1 cellular context compared by ENCODE assay signal in the genomic region with DNA sequence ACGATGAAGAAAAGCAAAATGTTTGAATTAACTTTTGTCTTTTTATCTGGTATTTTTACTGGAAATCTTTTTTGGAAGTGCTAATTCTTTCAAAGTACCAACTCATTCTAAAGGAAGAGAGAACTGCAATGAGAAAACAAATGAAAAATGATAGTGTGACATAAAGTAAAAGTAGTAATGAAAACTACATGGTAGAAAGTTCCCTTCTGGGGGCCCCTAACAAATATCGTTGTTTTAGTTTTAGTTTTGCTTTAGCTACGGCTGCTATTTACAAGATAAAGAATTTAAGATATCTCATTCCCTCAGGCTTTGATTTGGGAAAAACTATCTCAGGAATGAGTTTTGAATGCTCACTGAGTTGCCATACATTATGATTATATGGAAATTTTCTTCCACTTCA.
TF ChIP-seq lines count a peak whose summit lies in the region.

No MANE protein-coding gene starts in this region.

TF ChIP-seq in GM23338, 12 proteins besides CTCF, POLR2A, EP300 and RAD21 (continued from another document):
- TF ChIP-seq, protein P1, sequence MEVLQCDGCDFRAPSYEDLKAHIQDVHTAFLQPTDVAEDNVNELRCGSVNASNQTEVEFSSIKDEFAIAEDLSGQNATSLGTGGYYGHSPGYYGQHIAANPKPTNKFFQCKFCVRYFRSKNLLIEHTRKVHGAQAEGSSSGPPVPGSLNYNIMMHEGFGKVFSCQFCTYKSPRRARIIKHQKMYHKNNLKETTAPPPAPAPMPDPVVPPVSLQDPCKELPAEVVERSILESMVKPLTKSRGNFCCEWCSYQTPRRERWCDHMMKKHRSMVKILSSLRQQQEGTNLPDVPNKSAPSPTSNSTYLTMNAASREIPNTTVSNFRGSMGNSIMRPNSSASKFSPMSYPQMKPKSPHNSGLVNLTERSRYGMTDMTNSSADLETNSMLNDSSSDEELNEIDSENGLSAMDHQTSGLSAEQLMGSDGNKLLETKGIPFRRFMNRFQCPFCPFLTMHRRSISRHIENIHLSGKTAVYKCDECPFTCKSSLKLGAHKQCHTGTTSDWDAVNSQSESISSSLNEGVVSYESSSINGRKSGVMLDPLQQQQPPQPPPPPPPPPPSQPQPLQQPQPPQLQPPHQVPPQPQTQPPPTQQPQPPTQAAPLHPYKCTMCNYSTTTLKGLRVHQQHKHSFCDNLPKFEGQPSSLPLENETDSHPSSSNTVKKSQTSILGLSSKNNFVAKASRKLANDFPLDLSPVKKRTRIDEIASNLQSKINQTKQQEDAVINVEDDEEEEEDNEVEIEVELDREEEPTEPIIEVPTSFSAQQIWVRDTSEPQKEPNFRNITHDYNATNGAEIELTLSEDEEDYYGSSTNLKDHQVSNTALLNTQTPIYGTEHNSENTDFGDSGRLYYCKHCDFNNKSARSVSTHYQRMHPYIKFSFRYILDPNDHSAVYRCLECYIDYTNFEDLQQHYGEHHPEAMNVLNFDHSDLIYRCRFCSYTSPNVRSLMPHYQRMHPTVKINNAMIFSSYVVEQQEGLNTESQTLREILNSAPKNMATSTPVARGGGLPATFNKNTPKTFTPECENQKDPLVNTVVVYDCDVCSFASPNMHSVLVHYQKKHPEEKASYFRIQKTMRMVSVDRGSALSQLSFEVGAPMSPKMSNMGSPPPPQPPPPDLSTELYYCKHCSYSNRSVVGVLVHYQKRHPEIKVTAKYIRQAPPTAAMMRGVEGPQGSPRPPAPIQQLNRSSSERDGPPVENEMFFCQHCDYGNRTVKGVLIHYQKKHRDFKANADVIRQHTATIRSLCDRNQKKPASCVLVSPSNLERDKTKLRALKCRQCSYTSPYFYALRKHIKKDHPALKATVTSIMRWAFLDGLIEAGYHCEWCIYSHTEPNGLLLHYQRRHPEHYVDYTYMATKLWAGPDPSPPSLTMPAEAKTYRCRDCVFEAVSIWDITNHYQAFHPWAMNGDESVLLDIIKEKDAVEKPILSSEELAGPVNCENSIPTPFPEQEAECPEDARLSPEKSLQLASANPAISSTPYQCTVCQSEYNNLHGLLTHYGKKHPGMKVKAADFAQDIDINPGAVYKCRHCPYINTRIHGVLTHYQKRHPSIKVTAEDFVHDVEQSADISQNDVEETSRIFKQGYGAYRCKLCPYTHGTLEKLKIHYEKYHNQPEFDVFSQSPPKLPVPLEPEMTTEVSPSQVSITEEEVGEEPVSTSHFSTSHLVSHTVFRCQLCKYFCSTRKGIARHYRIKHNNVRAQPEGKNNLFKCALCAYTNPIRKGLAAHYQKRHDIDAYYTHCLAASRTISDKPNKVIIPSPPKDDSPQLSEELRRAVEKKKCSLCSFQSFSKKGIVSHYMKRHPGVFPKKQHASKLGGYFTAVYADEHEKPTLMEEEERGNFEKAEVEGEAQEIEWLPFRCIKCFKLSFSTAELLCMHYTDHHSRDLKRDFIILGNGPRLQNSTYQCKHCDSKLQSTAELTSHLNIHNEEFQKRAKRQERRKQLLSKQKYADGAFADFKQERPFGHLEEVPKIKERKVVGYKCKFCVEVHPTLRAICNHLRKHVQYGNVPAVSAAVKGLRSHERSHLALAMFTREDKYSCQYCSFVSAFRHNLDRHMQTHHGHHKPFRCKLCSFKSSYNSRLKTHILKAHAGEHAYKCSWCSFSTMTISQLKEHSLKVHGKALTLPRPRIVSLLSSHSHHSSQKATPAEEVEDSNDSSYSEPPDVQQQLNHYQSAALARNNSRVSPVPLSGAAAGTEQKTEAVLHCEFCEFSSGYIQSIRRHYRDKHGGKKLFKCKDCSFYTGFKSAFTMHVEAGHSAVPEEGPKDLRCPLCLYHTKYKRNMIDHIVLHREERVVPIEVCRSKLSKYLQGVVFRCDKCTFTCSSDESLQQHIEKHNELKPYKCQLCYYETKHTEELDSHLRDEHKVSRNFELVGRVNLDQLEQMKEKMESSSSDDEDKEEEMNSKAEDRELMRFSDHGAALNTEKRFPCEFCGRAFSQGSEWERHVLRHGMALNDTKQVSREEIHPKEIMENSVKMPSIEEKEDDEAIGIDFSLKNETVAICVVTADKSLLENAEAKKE (CRISPR knock-in tag; IDR thresholded peaks at IDR 0.05) = no peak
- no peak for TF ChIP-seq POLR2AphosphoS5 (IDR thresholded peaks at IDR 0.05; ENCODE audit: low read depth)
- TF ChIP-seq STAT1 (IDR thresholded peaks at IDR 0.05; ENCODE audit: unreplicated experiment) = no peak
- TF ChIP-seq, protein P2, sequence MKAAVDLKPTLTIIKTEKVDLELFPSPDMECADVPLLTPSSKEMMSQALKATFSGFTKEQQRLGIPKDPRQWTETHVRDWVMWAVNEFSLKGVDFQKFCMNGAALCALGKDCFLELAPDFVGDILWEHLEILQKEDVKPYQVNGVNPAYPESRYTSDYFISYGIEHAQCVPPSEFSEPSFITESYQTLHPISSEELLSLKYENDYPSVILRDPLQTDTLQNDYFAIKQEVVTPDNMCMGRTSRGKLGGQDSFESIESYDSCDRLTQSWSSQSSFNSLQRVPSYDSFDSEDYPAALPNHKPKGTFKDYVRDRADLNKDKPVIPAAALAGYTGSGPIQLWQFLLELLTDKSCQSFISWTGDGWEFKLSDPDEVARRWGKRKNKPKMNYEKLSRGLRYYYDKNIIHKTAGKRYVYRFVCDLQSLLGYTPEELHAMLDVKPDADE (IDR thresholded peaks at IDR 0.05) = no peak
- TF ChIP-seq, protein P3, sequence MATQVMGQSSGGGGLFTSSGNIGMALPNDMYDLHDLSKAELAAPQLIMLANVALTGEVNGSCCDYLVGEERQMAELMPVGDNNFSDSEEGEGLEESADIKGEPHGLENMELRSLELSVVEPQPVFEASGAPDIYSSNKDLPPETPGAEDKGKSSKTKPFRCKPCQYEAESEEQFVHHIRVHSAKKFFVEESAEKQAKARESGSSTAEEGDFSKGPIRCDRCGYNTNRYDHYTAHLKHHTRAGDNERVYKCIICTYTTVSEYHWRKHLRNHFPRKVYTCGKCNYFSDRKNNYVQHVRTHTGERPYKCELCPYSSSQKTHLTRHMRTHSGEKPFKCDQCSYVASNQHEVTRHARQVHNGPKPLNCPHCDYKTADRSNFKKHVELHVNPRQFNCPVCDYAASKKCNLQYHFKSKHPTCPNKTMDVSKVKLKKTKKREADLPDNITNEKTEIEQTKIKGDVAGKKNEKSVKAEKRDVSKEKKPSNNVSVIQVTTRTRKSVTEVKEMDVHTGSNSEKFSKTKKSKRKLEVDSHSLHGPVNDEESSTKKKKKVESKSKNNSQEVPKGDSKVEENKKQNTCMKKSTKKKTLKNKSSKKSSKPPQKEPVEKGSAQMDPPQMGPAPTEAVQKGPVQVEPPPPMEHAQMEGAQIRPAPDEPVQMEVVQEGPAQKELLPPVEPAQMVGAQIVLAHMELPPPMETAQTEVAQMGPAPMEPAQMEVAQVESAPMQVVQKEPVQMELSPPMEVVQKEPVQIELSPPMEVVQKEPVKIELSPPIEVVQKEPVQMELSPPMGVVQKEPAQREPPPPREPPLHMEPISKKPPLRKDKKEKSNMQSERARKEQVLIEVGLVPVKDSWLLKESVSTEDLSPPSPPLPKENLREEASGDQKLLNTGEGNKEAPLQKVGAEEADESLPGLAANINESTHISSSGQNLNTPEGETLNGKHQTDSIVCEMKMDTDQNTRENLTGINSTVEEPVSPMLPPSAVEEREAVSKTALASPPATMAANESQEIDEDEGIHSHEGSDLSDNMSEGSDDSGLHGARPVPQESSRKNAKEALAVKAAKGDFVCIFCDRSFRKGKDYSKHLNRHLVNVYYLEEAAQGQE (IDR thresholded peaks at IDR 0.05; ENCODE audit: unreplicated experiment) = no peak
- TF ChIP-seq CREB1 (CRISPR knock-in tag; IDR thresholded peaks at IDR 0.05; ENCODE audit: low read depth) = no peak
- no peak for TF ChIP-seq ZNF331 (CRISPR knock-in tag; IDR thresholded peaks at IDR 0.05; ENCODE audit: low read depth)
